In genomic region chr1:45499415-45499769, GRCh38 we compare ENCODE assay signal across 8 cellular contexts. TPM values are rescaled to one million over a fixed set of nuclear protein-coding genes. Genes with fewer than 3 reads are reported as not detected.
DNase-seq lines count a peak whose midpoint lies in the region; ATAC-seq and TF ChIP-seq lines count a peak whose summit lies in the region.

No MANE protein-coding gene starts in this region.

- intact Hi-C loops in left ventricle myocardium inferior (cut with micrococcal nuclease) (loop anchor here (10.0 kb wide), 1 partner anchor 485 kb away; the partner anchor contains the start of genes HECTD3 and UROD), left cardiac atrium (cut with DNase I) (loop anchor here in 1 of 2 donors (10.0 kb wide), 1 partner anchor 485 kb away; the partner anchor contains the start of genes HECTD3 and UROD), psoas muscle (cut with DNase I) (loop anchor here in 1 of 2 donors (5.0 kb wide), 1 partner anchor 192 kb away; no protein-coding TSS in a partner anchor)

- peaks cover 25% of the 10 kb centered on the region for H3K4me1 ChIP-seq in left ventricle myocardium inferior
- H3K4me1 ChIP-seq in SJCRH30, result no peaks in the 10 kb centered on the region
- peaks cover 16% of the 10 kb centered on the region for H3K4me1 ChIP-seq in psoas muscle

- TF ChIP-seq CTCF in left ventricle myocardium inferior (IDR thresholded peaks at IDR 0.05; ENCODE audit: borderline replicate concordance) (no peak), fibroblast of mammary gland (conservative IDR thresholded peaks at IDR 0.05; ENCODE audit: control insufficient read depth, insufficient read depth, low read depth, low read length) (no peak), psoas muscle (IDR thresholded peaks at IDR 0.05) (no peak)

- DNase-seq in left ventricle myocardium inferior (no peak), left cardiac atrium (no peak), SJCRH30 (no peak), fibroblast of mammary gland (ENCODE audit: low read depth) (no peak), psoas muscle (no peak), GOT3 (lab: John Stamatoyannopoulos, UW) (no peak)

- WGBS in psoas muscle, 3 donors, result 5 to 9% (median 9%) methylated on average over 7 of the region's 7 CpGs

- H3K36me3 ChIP-seq in left ventricle myocardium inferior (no peaks in the 10 kb centered on the region), SJCRH30 (no peaks in the 10 kb centered on the region), psoas muscle (ENCODE audit: insufficient read depth in 1 of 2, low read depth in 1 of 2) (peaks cover 0 to 4% of the 10 kb centered on the region in 2 donors)

- H3K4me3 ChIP-seq in left ventricle myocardium inferior (peak overlapping the region; percentile 77), SJCRH30 (peak overlapping the region; percentile 60), fibroblast of mammary gland (ENCODE audit: control insufficient read depth, low read depth, low read length) (peak overlapping the region; percentile 94), psoas muscle (peak overlapping the region; percentile 83)

- ATAC-seq in left cardiac atrium, result no peak
- ATAC-seq in psoas muscle, result peak in 1 of 4 donors; percentile 0
- ATAC-seq in GM18498 (IDR thresholded peaks at IDR 0.05; ENCODE audit: unreplicated experiment), result no peak
- ATAC-seq in HG02885 (IDR thresholded peaks at IDR 0.05; ENCODE audit: poor library complexity, unreplicated experiment), result no peak

- H3K27ac ChIP-seq in left ventricle myocardium inferior (replicated peaks) (peak overlapping the region; percentile 66), SJCRH30 (no peak overlapping the region), psoas muscle (peak overlapping the region; percentile 59)

- H3K9me3 ChIP-seq in left ventricle myocardium inferior (replicated peaks), result no peaks in the 10 kb centered on the region
- no peaks in the 10 kb centered on the region for H3K9me3 ChIP-seq in SJCRH30 (replicated peaks)
- H3K9me3 ChIP-seq in psoas muscle, result no peaks in the 10 kb centered on the region

- H3K27me3 ChIP-seq in left ventricle myocardium inferior (ENCODE audit: low read depth), result no peaks in the 10 kb centered on the region
- no peaks in the 10 kb centered on the region for H3K27me3 ChIP-seq in SJCRH30
- H3K27me3 ChIP-seq in psoas muscle (ENCODE audit: insufficient read depth in 3 of 3, low read length in 2 of 3), result no peaks in the 10 kb centered on the region

RNA-seq across cellular contexts. Expression of gene CCDC163, which starts 0.5 kb away (rescaled TPM):
- 0.22 TPM for total RNA-seq in left ventricle myocardium inferior
- total RNA-seq in left cardiac atrium, result 1 to 10 TPM; 2.2 to 2.7 TPM
- total RNA-seq in SJCRH30 (2014; rRNA removed; shearing (Covaris generic)), result 1.8 and 2.3 TPM in 2 replicates
- under 1 TPM; 0.25 to 0.64 (median 0.44) TPM for total RNA-seq in psoas muscle
- polyA plus RNA-seq in psoas muscle, result under 1 TPM; 0.69 to 0.82 (median 0.69) TPM

RNA-seq across cellular contexts. Expression of gene MMACHC, which starts 0.7 kb away (rescaled TPM):
- total RNA-seq in left ventricle myocardium inferior, result 24.4 TPM
- total RNA-seq in left cardiac atrium, result 10 to 100 TPM; 19.5 to 23.4 TPM
- total RNA-seq in SJCRH30 (2014; rRNA removed; shearing (Covaris generic)), result 9.9 and 10.9 TPM in 2 replicates
- 10 to 100 TPM in 1 of 4 donors, 1 to 10 TPM in 3; 3.6 to 14.9 (median 6.7) TPM for total RNA-seq in psoas muscle
- 1 to 10 TPM; 2.3 to 9.3 (median 3.8) TPM for polyA plus RNA-seq in psoas muscle

RNA-seq across cellular contexts. Expression of gene TESK2, which starts 8.4 kb away (rescaled TPM):
- 1.4 TPM for total RNA-seq in left ventricle myocardium inferior
- 1 to 10 TPM; 1.4 to 2.8 TPM for total RNA-seq in left cardiac atrium
- total RNA-seq in SJCRH30 (2014; rRNA removed; shearing (Covaris generic)), result 4.3 and 6.2 TPM in 2 replicates
- 1 to 10 TPM; 1.9 to 5.0 (median 2.3) TPM for total RNA-seq in psoas muscle
- polyA plus RNA-seq in psoas muscle, result 1 to 10 TPM in 2 of 3 donors, under 1 TPM in 1; 0.73 to 4.3 (median 2.0) TPM

RNA-seq across cellular contexts. Expression of gene PRDX1, which starts 22.3 kb away (rescaled TPM):
- total RNA-seq in left ventricle myocardium inferior (255 TPM), left cardiac atrium (100 to 1,000 TPM; 599 to 604 TPM), psoas muscle (100 to 1,000 TPM; 354 to 642 (median 440) TPM)
- 821 and 837 TPM in 2 replicates for total RNA-seq in SJCRH30 (2014; rRNA removed; shearing (Covaris generic))
- polyA plus RNA-seq in psoas muscle, result 1,000 to 10,000 TPM in 1 of 3 donors, 100 to 1,000 TPM in 2; 524 to 1,179 (median 653) TPM

RNA-seq across cellular contexts. Expression of gene AKR1A1, which starts 51.2 kb away (rescaled TPM):
- total RNA-seq in left ventricle myocardium inferior (45.4 TPM), left cardiac atrium (100 to 1,000 TPM in 1 of 2 donors, 10 to 100 TPM in 1; 96.8 to 103 TPM), psoas muscle (10 to 100 TPM; 35.6 to 69.6 (median 51.3) TPM)
- 60.6 and 64.6 TPM in 2 replicates for total RNA-seq in SJCRH30 (2014; rRNA removed; shearing (Covaris generic))
- 10 to 100 TPM; 37.9 to 91.5 (median 45.5) TPM for polyA plus RNA-seq in psoas muscle
